28 cellular contexts compared by ENCODE assay signal in genomic region chr20:57157106-57157691, GRCh38.
"Had no signal": no experiment of that assay in that cellular context is flagged by ENCODE, and none has a peak within 500 bp of the region (broad histone marks: within the 10 kb centered on the region; RNA-seq: fewer than 3 reads in every experiment).

No MANE protein-coding gene starts in this region.

- FAIRE-seq: pancreas, urothelium cell line had no signal

- H3K36me3 ChIP-seq: adrenal gland, ascending aorta, pancreas, prostate gland, transverse colon, WERI-Rb-1 had no signal

- H3K27me3 ChIP-seq: adrenal gland, ascending aorta, pancreas, testis, transverse colon had no signal

- H3K4me1 ChIP-seq: adrenal gland, ascending aorta, pancreas, prostate gland, testis, transverse colon had no signal

- H3K4me3 ChIP-seq: adrenal gland, ascending aorta, pancreas, prostate gland, testis, transverse colon had no signal

- ATAC-seq: effector memory CD8-positive, alpha-beta T cell; naive thymus-derived CD4-positive, alpha-beta T cell; pancreas; T-helper 17 cell had no signal

- DNase-seq: activated CD4-positive, alpha-beta memory T cell treated with anti-CD3 and anti-CD28 coated beads for 36 hours; activated CD4-positive, alpha-beta T cell treated with anti-CD3 and anti-CD28 coated beads, Interleukin-2, amount 10 ng/mL, durations not matched to agents 24 days and 14 days; activated CD4-positive, CD25-positive, alpha-beta regulatory T cell treated with anti-CD3 and anti-CD28 coated beads, Interleukin-2, amount 50 U/mL, for 72 hours; activated CD8-positive, alpha-beta memory T cell treated with anti-CD3 and anti-CD28 coated beads, Interleukin-2, amount 50 U/mL, for 4 hours; activated effector memory CD4-positive, alpha-beta T cell treated with anti-CD3 and anti-CD28 coated beads, Interleukin-2, amount 50 U/mL, for 16 hours; activated naive CD4-positive, alpha-beta T cell treated with anti-CD3 and anti-CD28 coated beads for 36 hours; activated naive CD8-positive, alpha-beta T cell treated with anti-CD3 and anti-CD28 coated beads for 36 hours; activated T-cell treated with anti-CD3 and anti-CD28 coated beads, Interleukin-2, amount 50 U/mL, for 1 hour; adrenal gland; caudate nucleus; cortex of kidney; effector memory CD8-positive, alpha-beta T cell; erythroblast; head of caudate nucleus; midbrain; naive thymus-derived CD4-positive, alpha-beta T cell; nucleus accumbens; pancreas; retina; stimulated activated naive CD4-positive, alpha-beta T cell treated with Interleukin-2 at 50 U/mL for 16 hours; T-helper 17 cell; T1000; testis; transverse colon; WERI-Rb-1 had no signal

- H3K9me3 ChIP-seq: adrenal gland, ascending aorta, pancreas, prostate gland, testis, transverse colon had no signal

- H3K27ac ChIP-seq: adrenal gland, ascending aorta, pancreas, prostate gland, testis, transverse colon, WERI-Rb-1 had no signal
